Comparison of ENCODE assay signal across 8 cellular contexts in the genomic region with DNA sequence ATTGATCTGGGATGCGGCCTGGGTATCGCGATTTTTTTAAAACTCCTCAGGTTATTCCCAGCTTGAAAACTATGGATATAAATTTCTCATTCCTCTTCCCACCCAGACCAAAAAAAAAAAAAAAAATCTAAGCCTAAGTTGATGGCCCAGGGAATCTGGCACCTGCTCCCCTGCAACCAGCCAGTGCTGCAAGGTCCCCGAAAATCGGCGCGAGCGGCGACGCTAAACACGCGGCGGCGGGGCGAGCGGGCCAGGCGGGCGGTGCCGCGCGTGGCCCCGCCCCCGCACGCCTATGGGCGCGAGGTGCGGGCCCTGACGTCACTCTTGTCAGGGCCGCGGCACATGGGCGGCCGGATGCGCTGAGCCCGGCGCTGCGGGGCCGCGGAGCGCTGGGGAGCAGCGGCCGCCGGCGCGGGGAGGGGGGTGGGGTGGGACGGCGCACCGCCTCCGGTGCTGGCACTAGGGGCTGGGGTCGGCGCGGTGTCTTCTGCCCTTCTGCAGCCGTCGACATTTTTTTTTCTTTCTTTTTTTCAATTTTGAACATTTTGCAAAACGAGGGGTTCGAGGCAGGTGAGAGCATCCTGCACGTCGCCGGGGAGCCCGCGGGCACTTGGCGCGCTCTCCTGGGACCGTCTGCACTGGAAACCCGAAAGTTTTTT. TPM values are rescaled to one million over a fixed set of nuclear protein-coding genes. Genes with fewer than 3 reads are reported as not detected.
DNase-seq lines count a peak whose midpoint lies in the region; ATAC-seq and TF ChIP-seq lines count a peak whose summit lies in the region.

A gene with protein sequence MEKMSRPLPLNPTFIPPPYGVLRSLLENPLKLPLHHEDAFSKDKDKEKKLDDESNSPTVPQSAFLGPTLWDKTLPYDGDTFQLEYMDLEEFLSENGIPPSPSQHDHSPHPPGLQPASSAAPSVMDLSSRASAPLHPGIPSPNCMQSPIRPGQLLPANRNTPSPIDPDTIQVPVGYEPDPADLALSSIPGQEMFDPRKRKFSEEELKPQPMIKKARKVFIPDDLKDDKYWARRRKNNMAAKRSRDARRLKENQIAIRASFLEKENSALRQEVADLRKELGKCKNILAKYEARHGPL (plus strand): TSS at position 321 of the 659 bp plus-strand sequence. CDS start 525 bp downstream, outside the sequence.

- H3K27me3 ChIP-seq in kidney epithelial cell (ENCODE audit: control insufficient read depth, insufficient read depth, low read length) = peaks cover 25% of the 10 kb centered on the region

- no peaks in the 10 kb centered on the region for H3K36me3 ChIP-seq in kidney epithelial cell (ENCODE audit: control insufficient read depth, insufficient read depth, low read length)

- DNase-seq in GM13976 (ENCODE audit: low spot score) = peak; percentile 86
- DNase-seq in NCI-H146 treated with DMSO at 0.1 percent for 48 hours (lab: John Stamatoyannopoulos, UW; ENCODE audit: unreplicated experiment) = peak; percentile 4
- DNase-seq in activated CD4-positive, alpha-beta T cell treated with anti-CD3 and anti-CD28 coated beads for 36 hours = peak; percentile 86
- peak; percentile 95 for DNase-seq in cerebellum (ENCODE audit: low spot score)
- peak; percentile 21 for DNase-seq in kidney epithelial cell (ENCODE audit: low read depth)
- DNase-seq in stimulated activated CD4-positive, alpha-beta T cell treated with anti-CD3 and anti-CD28 coated beads, Interleukin-12 subunit alpha, Interleukin-12 subunit beta, amount 100 ng/mL, for 48 hours (ENCODE audit: low read depth in 2 of 3, low spot score in 1 of 3) = peak; percentile 36 to 69 (median 36)
- no peak for DNase-seq in OCI-M2 (lab: John Stamatoyannopoulos, UW; ENCODE audit: unreplicated experiment)

- peak within 1 kb of the TSS; percentile 47 for H3K4me3 Mint-ChIP-seq in activated CD4-positive, alpha-beta T cell treated with anti-CD3 and anti-CD28 coated beads for 36 hours

- no peaks in the 10 kb centered on the region for H3K36me3 Mint-ChIP-seq in activated CD4-positive, alpha-beta T cell treated with anti-CD3 and anti-CD28 coated beads for 36 hours (ENCODE audit: low read depth)

- no peak within 1 kb of the TSS for H3K27ac Mint-ChIP-seq in activated CD4-positive, alpha-beta T cell treated with anti-CD3 and anti-CD28 coated beads for 36 hours

- H3K4me3 ChIP-seq in kidney epithelial cell (ENCODE audit: low read depth, low read length) = peak within 1 kb of the TSS; percentile 48

- CTCF ChIA-PET in activated CD4-positive, alpha-beta T cell treated with anti-CD3 and anti-CD28 coated beads for 36 hours (lab: Charles Lee) = interaction anchor here (0.6 to 1.2 kb wide), 3 partner anchors 10 to 93 kb away, joined by 3 read pairs; no protein-coding TSS in a partner anchor

- TF ChIP-seq CTCF in GM13976 (IDR thresholded peaks at IDR 0.05; ENCODE audit: borderline replicate concordance, control extremely low read depth, extremely low read depth, insufficient read depth, missing control alignments) (no peak), kidney epithelial cell (IDR thresholded peaks at IDR 0.05; ENCODE audit: insufficient read depth, low read length, poor library complexity, severe bottlenecking) (no peak)

- in situ Hi-C loops in GM13976 (cut with MboI; ENCODE audit: low sequenced_read_pairs, unreplicated experiment) = no loop called here

- no peaks in the 10 kb centered on the region for H3K9me3 Mint-ChIP-seq in activated CD4-positive, alpha-beta T cell treated with anti-CD3 and anti-CD28 coated beads for 36 hours (ENCODE audit: low read depth)

- POLR2A ChIA-PET in activated CD4-positive, alpha-beta T cell treated with anti-CD3 and anti-CD28 coated beads for 36 hours (lab: Charles Lee) = no interaction called here

- ATAC-seq in HG02852 (IDR thresholded peaks at IDR 0.05; ENCODE audit: unreplicated experiment) = peak; percentile 95
- peak; percentile 94 for ATAC-seq in activated CD4-positive, alpha-beta T cell treated with anti-CD3 and anti-CD28 coated beads for 36 hours

- H3K4me1 Mint-ChIP-seq in activated CD4-positive, alpha-beta T cell treated with anti-CD3 and anti-CD28 coated beads for 36 hours = peaks cover 16% of the 10 kb centered on the region

- H3K27me3 Mint-ChIP-seq in activated CD4-positive, alpha-beta T cell treated with anti-CD3 and anti-CD28 coated beads for 36 hours = peaks cover 54% of the 10 kb centered on the region

- intact Hi-C loops in activated CD4-positive, alpha-beta T cell treated with anti-CD3 and anti-CD28 coated beads for 36 hours (cut with DNase I, micrococcal nuclease) = loop anchor here (1.0 to 10.0 kb wide), 5 partner anchors 22 to 296 kb away; a partner anchor contains a TSS

RNA-seq across cellular contexts. Expression of the gene that starts here (rescaled TPM):
- total RNA-seq in activated CD4-positive, alpha-beta T cell treated with anti-CD3 and anti-CD28 coated beads for 36 hours = 1 to 10 TPM in 1 of 2 experiments, under 1 TPM in 1; 0.95 to 1.0 TPM
- total RNA-seq in cerebellum = 13.5 TPM
- total RNA-seq in kidney epithelial cell = 0.25 and 0.34 TPM in 2 replicates

Comparison
In these comparisons a context has a peak if more than half of its experiments do, and no peak if none do; other contexts are left out.
1. Peak in DNase-seq and H3K4me3 ChIP-seq in kidney epithelial cell; RNA of the gene not detected or under 1 TPM.